ENCODE assay signal across 13 cellular contexts in genomic region chr1:203839081-203839480, GRCh38. TPM values are rescaled to one million over a fixed set of nuclear protein-coding genes. Genes with fewer than 3 reads are reported as not detected.
DNase-seq lines count a peak whose midpoint lies in the region; ATAC-seq and TF ChIP-seq lines count a peak whose summit lies in the region.
"Had no signal": no experiment of that assay in that cellular context is flagged by ENCODE, and none has a peak within 500 bp of the region (broad histone marks: within the 10 kb centered on the region; RNA-seq: fewer than 3 reads in every experiment).

No MANE protein-coding gene starts in this region.

- peaks cover 48% of the 10 kb centered on the region for H3K36me3 Mint-ChIP-seq in activated naive CD8-positive, alpha-beta T cell treated with anti-CD3 and anti-CD28 coated beads, Interleukin-2, amount 50 U/mL, for 24 hours (ENCODE audit: low read depth)
- peaks cover 75 to 96% of the 10 kb centered on the region in 2 donors for H3K36me3 Mint-ChIP-seq in CD14-positive monocyte
- H3K36me3 Mint-ChIP-seq in activated CD4-positive, alpha-beta memory T cell treated with anti-CD3 and anti-CD28 coated beads, Interleukin-2, amount 10 ng/mL, durations not matched to agents 7 days and 5 days (ENCODE audit: low read depth) = peaks cover 64% of the 10 kb centered on the region

- POLR2A ChIA-PET in activated CD4-positive, alpha-beta memory T cell treated with anti-CD3 and anti-CD28 coated beads, Interleukin-2, amount 10 ng/mL, durations not matched to agents 7 days and 5 days (lab: Charles Lee) = no interaction called here

- CTCF ChIA-PET in activated CD4-positive, alpha-beta memory T cell treated with anti-CD3 and anti-CD28 coated beads, Interleukin-2, amount 10 ng/mL, durations not matched to agents 7 days and 5 days (lab: Charles Lee) = no interaction called here

- H3K4me3 ChIP-seq in fibroblast of villous mesenchyme (ENCODE audit: low read depth, low read length) = no peak overlapping the region
- H3K4me3 ChIP-seq: smooth muscle cell, tibial artery had no signal

- H3K27me3 Mint-ChIP-seq in activated naive CD8-positive, alpha-beta T cell treated with anti-CD3 and anti-CD28 coated beads, Interleukin-2, amount 50 U/mL, for 24 hours = no peaks in the 10 kb centered on the region
- peaks cover 0 to 2% (median 0%) of the 10 kb centered on the region in 3 donors for H3K27me3 Mint-ChIP-seq in CD14-positive monocyte (ENCODE audit: low read depth in 3 of 3)
- no peaks in the 10 kb centered on the region for H3K27me3 Mint-ChIP-seq in activated CD4-positive, alpha-beta memory T cell treated with anti-CD3 and anti-CD28 coated beads, Interleukin-2, amount 10 ng/mL, durations not matched to agents 7 days and 5 days
- H3K27me3 Mint-ChIP-seq: activated CD4-positive, alpha-beta T cell treated with anti-CD3 and anti-CD28 coated beads, Interleukin-2, amount 10 ng/mL, durations not matched to agents 7 days and 5 days had no signal

- peak; percentile 23 for DNase-seq in SIG-M5 treated with dmso at 0.1 percent for 504 hours (lab: John Stamatoyannopoulos, UW; ENCODE audit: unreplicated experiment)
- no peak for DNase-seq in SIG-M5 (lab: John Stamatoyannopoulos, UW)
- no peak for DNase-seq in activated naive CD8-positive, alpha-beta T cell treated with anti-CD3 and anti-CD28 coated beads, Interleukin-2, amount 50 U/mL, for 24 hours
- DNase-seq in fibroblast of villous mesenchyme (ENCODE audit: low read depth) = peak; percentile 77
- peak; percentile 36 for DNase-seq in stromal cell of bone marrow (ENCODE audit: low read depth)
- DNase-seq in CD14-positive monocyte (ENCODE audit: low spot score) = no peak
- no peak for DNase-seq in activated CD4-positive, alpha-beta memory T cell treated with anti-CD3 and anti-CD28 coated beads, Interleukin-2, amount 10 ng/mL, durations not matched to agents 7 days and 5 days
- DNase-seq: activated CD4-positive, alpha-beta T cell treated with anti-CD3 and anti-CD28 coated beads, Interleukin-2, amount 10 ng/mL, durations not matched to agents 7 days and 5 days; glutamatergic neuron; Kasumi-1; tibial artery had no signal

- intact Hi-C loops in CD14-positive monocyte (cut with micrococcal nuclease) = no loop called here

- no peaks in the 10 kb centered on the region for H3K9me3 Mint-ChIP-seq in activated naive CD8-positive, alpha-beta T cell treated with anti-CD3 and anti-CD28 coated beads, Interleukin-2, amount 50 U/mL, for 24 hours
- H3K9me3 Mint-ChIP-seq in CD14-positive monocyte = peaks cover 0 to 3% (median 0%) of the 10 kb centered on the region in 7 donors
- no peaks in the 10 kb centered on the region for H3K9me3 Mint-ChIP-seq in activated CD4-positive, alpha-beta memory T cell treated with anti-CD3 and anti-CD28 coated beads, Interleukin-2, amount 10 ng/mL, durations not matched to agents 7 days and 5 days
- H3K9me3 Mint-ChIP-seq: activated CD4-positive, alpha-beta T cell treated with anti-CD3 and anti-CD28 coated beads, Interleukin-2, amount 10 ng/mL, durations not matched to agents 7 days and 5 days had no signal

- TF ChIP-seq CTCF in fibroblast of villous mesenchyme (IDR thresholded peaks at IDR 0.05; ENCODE audit: insufficient read depth, low read depth, low read length) = no peak
- no peak for TF ChIP-seq CTCF in CD14-positive monocyte (IDR thresholded peaks at IDR 0.05)

- peak overlapping the region; percentile 37 for H3K27ac Mint-ChIP-seq in activated naive CD8-positive, alpha-beta T cell treated with anti-CD3 and anti-CD28 coated beads, Interleukin-2, amount 50 U/mL, for 24 hours
- H3K27ac Mint-ChIP-seq in CD14-positive monocyte = peak overlapping the region in 3 of 7 donors; percentile 15 to 34 (median 31)
- H3K27ac Mint-ChIP-seq in activated CD4-positive, alpha-beta memory T cell treated with anti-CD3 and anti-CD28 coated beads, Interleukin-2, amount 10 ng/mL, durations not matched to agents 7 days and 5 days = no peak overlapping the region
- H3K27ac Mint-ChIP-seq: activated CD4-positive, alpha-beta T cell treated with anti-CD3 and anti-CD28 coated beads, Interleukin-2, amount 10 ng/mL, durations not matched to agents 7 days and 5 days had no signal

- ATAC-seq in activated naive CD8-positive, alpha-beta T cell treated with anti-CD3 and anti-CD28 coated beads, Interleukin-2, amount 50 U/mL, for 24 hours = no peak
- ATAC-seq in HG03457 (IDR thresholded peaks at IDR 0.05; ENCODE audit: unreplicated experiment) = no peak

- H3K4me3 Mint-ChIP-seq in activated naive CD8-positive, alpha-beta T cell treated with anti-CD3 and anti-CD28 coated beads, Interleukin-2, amount 50 U/mL, for 24 hours = no peak overlapping the region
- H3K4me3 Mint-ChIP-seq in CD14-positive monocyte = no peak overlapping the region
- H3K4me3 Mint-ChIP-seq in activated CD4-positive, alpha-beta memory T cell treated with anti-CD3 and anti-CD28 coated beads, Interleukin-2, amount 10 ng/mL, durations not matched to agents 7 days and 5 days = no peak overlapping the region
- H3K4me3 Mint-ChIP-seq: activated CD4-positive, alpha-beta T cell treated with anti-CD3 and anti-CD28 coated beads, Interleukin-2, amount 10 ng/mL, durations not matched to agents 7 days and 5 days had no signal

- H3K4me1 Mint-ChIP-seq in activated naive CD8-positive, alpha-beta T cell treated with anti-CD3 and anti-CD28 coated beads, Interleukin-2, amount 50 U/mL, for 24 hours = no peaks in the 10 kb centered on the region
- no peaks in the 10 kb centered on the region for H3K4me1 Mint-ChIP-seq in CD14-positive monocyte
- no peaks in the 10 kb centered on the region for H3K4me1 Mint-ChIP-seq in activated CD4-positive, alpha-beta memory T cell treated with anti-CD3 and anti-CD28 coated beads, Interleukin-2, amount 10 ng/mL, durations not matched to agents 7 days and 5 days
- H3K4me1 Mint-ChIP-seq: activated CD4-positive, alpha-beta T cell treated with anti-CD3 and anti-CD28 coated beads, Interleukin-2, amount 10 ng/mL, durations not matched to agents 7 days and 5 days had no signal

RNA-seq across cellular contexts. Expression of gene SNRPE, which starts 22.3 kb away (rescaled TPM):
- total RNA-seq in fibroblast of villous mesenchyme = 38.7 and 53.1 TPM in 2 replicates
- polyA plus RNA-seq in CD14-positive monocyte = 100 to 1,000 TPM; 162 to 198 TPM
- total RNA-seq in activated CD4-positive, alpha-beta memory T cell treated with anti-CD3 and anti-CD28 coated beads, Interleukin-2, amount 10 ng/mL, durations not matched to agents 7 days and 5 days = 100 to 1,000 TPM; 151 to 163 TPM

RNA-seq across cellular contexts. Expression of gene ZBED6, which starts 43.7 kb away (rescaled TPM):
- 38.7 and 40.2 TPM in 2 replicates for total RNA-seq in fibroblast of villous mesenchyme
- polyA plus RNA-seq in CD14-positive monocyte = under 1 TPM; 0.56 to 1.00 TPM
- total RNA-seq in activated CD4-positive, alpha-beta memory T cell treated with anti-CD3 and anti-CD28 coated beads, Interleukin-2, amount 10 ng/mL, durations not matched to agents 7 days and 5 days = 10 to 100 TPM; 18.4 to 19.5 TPM

RNA-seq across cellular contexts. Expression of gene ZC3H11A, which starts 43.7 kb away (rescaled TPM):
- total RNA-seq in fibroblast of villous mesenchyme = 112 and 128 TPM in 2 replicates
- 10 to 100 TPM; 17.8 to 23.2 TPM for polyA plus RNA-seq in CD14-positive monocyte
- 100 to 1,000 TPM in 1 of 2 experiments, 10 to 100 TPM in 1; 99.1 to 101 TPM for total RNA-seq in activated CD4-positive, alpha-beta memory T cell treated with anti-CD3 and anti-CD28 coated beads, Interleukin-2, amount 10 ng/mL, durations not matched to agents 7 days and 5 days

Comparison
In these comparisons a context has a peak if more than half of its experiments do, and no peak if none do; other contexts are left out.
1. DNase-seq: peak in SIG-M5 treated with dmso at 0.1 percent for 504 hours (single experiment), fibroblast of villous mesenchyme (single experiment) and stromal cell of bone marrow (single experiment); none in SIG-M5 (single experiment), activated naive CD8-positive, alpha-beta T cell treated with anti-CD3 and anti-CD28 coated beads, Interleukin-2, amount 50 U/mL, for 24 hours (single experiment), CD14-positive monocyte (single experiment) and activated CD4-positive, alpha-beta memory T cell treated with anti-CD3 and anti-CD28 coated beads, Interleukin-2, amount 10 ng/mL, durations not matched to agents 7 days and 5 days (single experiment).